Comparison of ENCODE assay signal across 8 cellular contexts in genomic region chr2:175036582-175037018, GRCh38. TPM values are rescaled to one million over a fixed set of nuclear protein-coding genes. Genes with fewer than 3 reads are reported as not detected.
DNase-seq lines count a peak whose midpoint lies in the region; ATAC-seq, FAIRE-seq and TF ChIP-seq lines count a peak whose summit lies in the region.

No MANE protein-coding gene starts in this region.

- H4K20me1 ChIP-seq in endothelial cell of umbilical vein (replicated peaks; ENCODE audit: control insufficient read depth, extremely low read depth, insufficient read depth, low read length): no peaks in the 10 kb centered on the region

- no TSS peak for BruUV-seq in endothelial cell of umbilical vein (replicated peaks; lab: Mats Ljungman, UMichigan)

- DNase-seq in NCI-H2196 (lab: John Stamatoyannopoulos, UW; ENCODE audit: unreplicated experiment) (peak; percentile 31), NCI-H2196 treated with DMSO at 0.1 percent for 48 hours (lab: John Stamatoyannopoulos, UW; ENCODE audit: unreplicated experiment) (no peak), RWPE1 (ENCODE audit: low spot score) (peak; percentile 37), endothelial cell of umbilical vein (ENCODE audit: low read depth, low spot score) (peak; percentile 42), psoas muscle (no peak), C1 segment of cervical spinal cord (lab: John Stamatoyannopoulos, UW) (no peak)
- DNase-seq in NK-92 treated with Interleukin-12 subunit alpha and Interleukin-12 subunit beta, amount 100 ng/mL, for 24 hours (lab: John Stamatoyannopoulos, UW): no peak

- H3K4me1 ChIP-seq in endothelial cell of umbilical vein (ENCODE audit: control insufficient read depth, extremely low read depth, insufficient read depth, low read length) (no peaks in the 10 kb centered on the region), psoas muscle (no peaks in the 10 kb centered on the region)

- no peak overlapping the region for H3K9ac ChIP-seq in endothelial cell of umbilical vein (replicated peaks; ENCODE audit: extremely low read depth, insufficient read depth, low read length)

- no peak overlapping the region for H3K4me3 ChIP-seq in endothelial cell of umbilical vein (replicated peaks in 1 of 3; ENCODE audit: insufficient read depth in 1 of 3, low read depth in 1 of 3, low read length in 3 of 3)
- no peak overlapping the region for H3K4me3 ChIP-seq in psoas muscle

- TF ChIP-seq CTCF in RWPE1 (conservative IDR thresholded peaks at IDR 0.05; ENCODE audit: low read depth) (peak; percentile 47), endothelial cell of umbilical vein (IDR thresholded peaks at IDR 0.05; ENCODE audit: extremely low read depth in 1 of 2, insufficient read depth in 1 of 2, low read depth in 1 of 2, low read length in 2 of 2) (peak; percentile 27 to 41), psoas muscle (IDR thresholded peaks at IDR 0.05) (peak; percentile 43)

- 55 to 73% (median 61%) methylated on average over 5 of the region's 5 CpGs for WGBS in psoas muscle, 3 donors

- POLR2A ChIA-PET in RWPE1 (lab: Yijun Ruan, JAX; ENCODE audit: low non-redundant PET) (no interaction called here), endothelial cell of umbilical vein (lab: Charles Lee) (no interaction called here)

- CTCF ChIA-PET in RWPE1 (lab: Yijun Ruan, JAX): interaction anchor here (0.5 to 0.7 kb wide), 3 partner anchors 91 to 1061 kb away, joined by 3 to 5 read pairs (median 4); no protein-coding TSS in a partner anchor
- CTCF ChIA-PET in endothelial cell of umbilical vein (lab: Charles Lee): interaction anchor here (0.8 kb wide), 1 partner anchor 21 kb away, joined by 3 read pairs; no protein-coding TSS in a partner anchor

- FAIRE-seq in endothelial cell of umbilical vein (lab: Jason Lieb, UNC): no peak

- H3K9me1 ChIP-seq in endothelial cell of umbilical vein (replicated peaks; ENCODE audit: control insufficient read depth, extremely low read depth, insufficient read depth, low read length): no peaks in the 10 kb centered on the region

- H3K4me2 ChIP-seq in endothelial cell of umbilical vein (ENCODE audit: insufficient read depth, low read length): peak overlapping the region; percentile 26

- no peaks in the 10 kb centered on the region for H3K79me2 ChIP-seq in endothelial cell of umbilical vein (ENCODE audit: control insufficient read depth, insufficient read depth, low read length)

- intact Hi-C loops in endothelial cell of umbilical vein (cut with micrococcal nuclease) (loop anchor here (1.0 to 10.0 kb wide), 4 partner anchors 75 to 292 kb away; partner anchors contain the start of gene ATP5MC3), psoas muscle (cut with DNase I) (no loop called here)

- peak overlapping the region; percentile 36 for H2AFZ ChIP-seq in endothelial cell of umbilical vein (ENCODE audit: low read depth, low read length)

- dilution Hi-C loops in endothelial cell of umbilical vein (cut with MboI; ENCODE audit: extremely low pct_ligation_motif_present, low sequenced_read_pairs): no loop called here

- H3K36me3 ChIP-seq in endothelial cell of umbilical vein (ENCODE audit: control insufficient read depth in 2 of 2, extremely low read depth in 1 of 2, insufficient read depth in 2 of 2, low read length in 2 of 2): no peaks in the 10 kb centered on the region
- H3K36me3 ChIP-seq in psoas muscle (ENCODE audit: insufficient read depth in 1 of 2, low read depth in 1 of 2): no peaks in the 10 kb centered on the region

- H3K9me3 ChIP-seq in endothelial cell of umbilical vein (replicated peaks; ENCODE audit: control insufficient read depth, insufficient read depth, low read length) (no peaks in the 10 kb centered on the region), psoas muscle (no peaks in the 10 kb centered on the region)

- no peak overlapping the region for H3K27ac ChIP-seq in RWPE1
- H3K27ac ChIP-seq in endothelial cell of umbilical vein (ENCODE audit: insufficient read depth, low read depth, low read length): no peak overlapping the region
- H3K27ac ChIP-seq in psoas muscle: no peak overlapping the region

- H3K27me3 ChIP-seq in endothelial cell of umbilical vein (ENCODE audit: control insufficient read depth in 2 of 2, insufficient read depth in 2 of 2, low read length in 2 of 2) (no peaks in the 10 kb centered on the region), psoas muscle (ENCODE audit: insufficient read depth in 3 of 3, low read length in 2 of 3) (no peaks in the 10 kb centered on the region)

- ATAC-seq in HG03159 (IDR thresholded peaks at IDR 0.05; ENCODE audit: unreplicated experiment) (peak; percentile 77), psoas muscle (no peak)

- TF ChIP-seq POLR2A in endothelial cell of umbilical vein (IDR thresholded peaks at IDR 0.05; ENCODE audit: low read depth, low read length): no peak

TF ChIP-seq in endothelial cell of umbilical vein, 7 proteins besides CTCF, POLR2A, EP300 and RAD21:
- no peak for TF ChIP-seq GATA2 (IDR thresholded peaks at IDR 0.05; ENCODE audit: insufficient read depth, insufficient read length, low read depth, low read length)
- TF ChIP-seq POLR2AphosphoS5 (IDR thresholded peaks at IDR 0.05; ENCODE audit: insufficient read depth, low read depth, low read length): no peak
- TF ChIP-seq JUN (IDR thresholded peaks at IDR 0.05; ENCODE audit: borderline replicate concordance, insufficient read depth, insufficient read length, low read depth): no peak
- no peak for TF ChIP-seq EZH2 (IDR thresholded peaks at IDR 0.05; ENCODE audit: borderline replicate concordance, low read depth, low read length, severe bottlenecking)
- no peak for TF ChIP-seq MYC (IDR thresholded peaks at IDR 0.05; ENCODE audit: low read depth, low read length)
- TF ChIP-seq, protein P1, sequence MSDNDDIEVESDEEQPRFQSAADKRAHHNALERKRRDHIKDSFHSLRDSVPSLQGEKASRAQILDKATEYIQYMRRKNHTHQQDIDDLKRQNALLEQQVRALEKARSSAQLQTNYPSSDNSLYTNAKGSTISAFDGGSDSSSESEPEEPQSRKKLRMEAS (IDR thresholded peaks at IDR 0.05; ENCODE audit: insufficient read depth, insufficient read length): no peak
- TF ChIP-seq FOS (IDR thresholded peaks at IDR 0.05; ENCODE audit: borderline replicate concordance, insufficient read depth, low read length): no peak
TF ChIP-seq in endothelial cell of umbilical vein: peak in this region for 0.

RNA-seq across cellular contexts. Expression of gene CHN1, which starts 31.4 kb away (rescaled TPM):
- total RNA-seq in endothelial cell of umbilical vein (23.3 and 29.0 TPM in 2 replicates), psoas muscle (1 to 10 TPM; 2.2 to 4.2 (median 2.8) TPM)
- polyA plus RNA-seq in endothelial cell of umbilical vein (20.1 and 24.9 TPM in 2 replicates), psoas muscle (1 to 10 TPM; 1.8 to 2.7 (median 2.3) TPM)
- polyA plus RNA-seq in endothelial cell of umbilical vein (2011; cell fraction: cytosol; rRNA removed): 34.0 and 35.0 TPM in 2 replicates
- 37.7 and 42.8 TPM in 2 replicates for polyA plus RNA-seq in endothelial cell of umbilical vein (2011; cell fraction: nucleus; rRNA removed)
- polyA plus RNA-seq in endothelial cell of umbilical vein (2012): 16.1 and 30.5 TPM in 2 replicates
- polyA minus RNA-seq in endothelial cell of umbilical vein: 46.2 and 58.7 TPM in 2 replicates
- polyA minus RNA-seq in endothelial cell of umbilical vein (2011; cell fraction: cytosol; rRNA and poly(A)+ RNA removed): 11.6 TPM
- 59.2 and 73.1 TPM in 2 replicates for polyA minus RNA-seq in endothelial cell of umbilical vein (2011; cell fraction: nucleus; rRNA and poly(A)+ RNA removed)

Comparison
In these comparisons a context has a peak if more than half of its experiments do, and no peak if none do; other contexts are left out.
1. DNase-seq: peak in NCI-H2196 (single experiment), RWPE1 (single experiment) and endothelial cell of umbilical vein (single experiment); none in NCI-H2196 treated with DMSO at 0.1 percent for 48 hours (single experiment), psoas muscle (0 of 2), C1 segment of cervical spinal cord (0 of 14) and NK-92 treated with Interleukin-12 subunit alpha and Interleukin-12 subunit beta, amount 100 ng/mL, for 24 hours (single experiment).
2. Peak in every context shown above with its lines, with median percentiles within 50 percentile points of each other: CTCF ChIP-seq.